ENCODE assay signal across 20 cellular contexts in genomic region chr2:147800316-147800715, GRCh38.
"Had no signal": no experiment of that assay in that cellular context is flagged by ENCODE, and none has a peak within 500 bp of the region (broad histone marks: within the 10 kb centered on the region; RNA-seq: fewer than 3 reads in every experiment).

No MANE protein-coding gene starts in this region.

- H3K4me2 ChIP-seq: SK-N-SH had no signal

- DNase-seq: KBM-7, MV-4-11, NCI-H1048, NCI-H1105, NCI-H1417, NCI-H1436 treated with DMSO at 0.1 percent for 48 hours, NCI-H1694, NCI-H187 treated with DMSO at 0.1 percent for 48 hours, NCI-H2029 treated with DMSO at 0.1 percent for 48 hours, NCI-H2171, NCI-H226, NCI-H446, NCI-H510A, NCI-H524 treated with DMSO at 0.1 percent for 48 hours, NCI-H69, NCI-H774, Right ventricle myocardium superior, RPMI8226, SIG-M5, SK-N-SH had no signal

- H3K9me3 ChIP-seq: SK-N-SH had no signal

- H3K9ac ChIP-seq: SK-N-SH had no signal
